In genomic region chr19:18017275-18018083, GRCh38 we compare ENCODE assay signal across 11 cellular contexts. TPM values are rescaled to one million over a fixed set of nuclear protein-coding genes. Genes with fewer than 3 reads are reported as not detected.
DNase-seq lines count a peak whose midpoint lies in the region; ATAC-seq lines count a peak whose summit lies in the region.
"Had no signal": no experiment of that assay in that cellular context is flagged by ENCODE, and none has a peak within 500 bp of the region (broad histone marks: within the 10 kb centered on the region; RNA-seq: fewer than 3 reads in every experiment).

No MANE protein-coding gene starts in this region.

- DNase-seq in DMS53 (lab: John Stamatoyannopoulos, UW) (peak; percentile 33), DMS53 treated with DMSO at 0.1 percent for 48 hours (lab: John Stamatoyannopoulos, UW; ENCODE audit: unreplicated experiment) (no peak), medulla oblongata (ENCODE audit: extremely low spot score) (peak; percentile 61), DMS79 treated with DMSO at 0.1 percent for 48 hours (lab: John Stamatoyannopoulos, UW) (no peak), NCI-H524 treated with DMSO at 0.1 percent for 48 hours (lab: John Stamatoyannopoulos, UW) (no peak)
- DNase-seq in central memory CD8-positive, alpha-beta T cell (ENCODE audit: low spot score in 2 of 2) = no peak
- DNase-seq: foreskin fibroblast had no signal

- ATAC-seq in central memory CD8-positive, alpha-beta T cell (replicated peaks; ENCODE audit: extremely low read depth, poor library complexity, severe bottlenecking) = no peak
- ATAC-seq in GM18909 (IDR thresholded peaks at IDR 0.05; ENCODE audit: poor library complexity, unreplicated experiment) = no peak

- H3K27ac Mint-ChIP-seq in central memory CD8-positive, alpha-beta T cell (ENCODE audit: low read depth) = peak overlapping the region; percentile 49
- H3K27ac Mint-ChIP-seq: activated T-helper 2 cell treated with anti-CD3 and anti-CD28 coated beads, Interferon-gamma antibody, Interleukin-2, Interleukin-4, amounts not matched to agents 10 μg/mL and 5 μg/mL and 100 μg/mL, durations not matched to agents 14 hours and 24 hours and 36 hours had no signal

- peaks cover 25% of the 10 kb centered on the region for H3K36me3 Mint-ChIP-seq in central memory CD8-positive, alpha-beta T cell (ENCODE audit: insufficient read depth)

- H3K4me1 Mint-ChIP-seq in central memory CD8-positive, alpha-beta T cell = peaks cover 44% of the 10 kb centered on the region

- no peaks in the 10 kb centered on the region for H3K9me3 Mint-ChIP-seq in central memory CD8-positive, alpha-beta T cell
- H3K9me3 Mint-ChIP-seq: activated T-helper 2 cell treated with anti-CD3 and anti-CD28 coated beads, Interferon-gamma antibody, Interleukin-2, Interleukin-4, amounts not matched to agents 10 μg/mL and 5 μg/mL and 100 μg/mL, durations not matched to agents 14 hours and 24 hours and 36 hours had no signal

- no peaks in the 10 kb centered on the region for H3K27me3 Mint-ChIP-seq in central memory CD8-positive, alpha-beta T cell

- H3K9me3 ChIP-seq in thymus (ENCODE audit: control insufficient read depth) = no peaks in the 10 kb centered on the region

- H3K4me3 Mint-ChIP-seq in central memory CD8-positive, alpha-beta T cell = no peak overlapping the region

- H3K4me3 ChIP-seq in thymus (ENCODE audit: low read length) = no peak overlapping the region

- H3K4me1 ChIP-seq in thymus (ENCODE audit: control insufficient read depth, insufficient read depth, low read length) = peaks cover 38% of the 10 kb centered on the region

- H3K36me3 ChIP-seq in thymus (ENCODE audit: control insufficient read depth, insufficient read depth) = peaks cover 14% of the 10 kb centered on the region

- peak overlapping the region; percentile 71 for H3K27ac ChIP-seq in thymus (ENCODE audit: low read depth)
- H3K27ac ChIP-seq: 22Rv1 had no signal

- no peaks in the 10 kb centered on the region for H3K27me3 ChIP-seq in thymus (ENCODE audit: control insufficient read depth, insufficient read depth)

- 83% methylated on average over 15 of the region's 15 CpGs for WGBS in thymus

RNA-seq across cellular contexts. Expression of gene ARRDC2, which starts 9.5 kb away (rescaled TPM):
- polyA plus RNA-seq in thymus = 172 TPM

RNA-seq across cellular contexts. Expression of gene KCNN1, which starts 50.6 kb away (rescaled TPM):
- polyA plus RNA-seq in thymus = 0.27 TPM

Comparison
In these comparisons a context has a peak if more than half of its experiments do, and no peak if none do; other contexts are left out.
1. DNase-seq: peak in DMS53 (single experiment) and medulla oblongata (single experiment); none in DMS53 treated with DMSO at 0.1 percent for 48 hours (single experiment), central memory CD8-positive, alpha-beta T cell (0 of 2), DMS79 treated with DMSO at 0.1 percent for 48 hours (single experiment) and NCI-H524 treated with DMSO at 0.1 percent for 48 hours (single experiment).